ENCODE assay signal across 8 cellular contexts in genomic region chr7:66013938-66014337, GRCh38. TPM values are rescaled to one million over a fixed set of nuclear protein-coding genes. Genes with fewer than 3 reads are reported as not detected.
DNase-seq lines count a peak whose midpoint lies in the region; ATAC-seq and TF ChIP-seq lines count a peak whose summit lies in the region.

No MANE protein-coding gene starts in this region.

- peaks cover 2% of the 10 kb centered on the region for H3K4me1 Mint-ChIP-seq in brain
- H3K4me1 Mint-ChIP-seq in natural killer cell = no peaks in the 10 kb centered on the region

- no peaks in the 10 kb centered on the region for H3K4me1 ChIP-seq in liver (ENCODE audit: control insufficient read depth in 4 of 4, insufficient read depth in 4 of 4, low read length in 3 of 4)

- H3K36me3 Mint-ChIP-seq in brain (no peaks in the 10 kb centered on the region), natural killer cell (no peaks in the 10 kb centered on the region)

- no peak overlapping the region for H3K4me3 Mint-ChIP-seq in brain
- H3K4me3 Mint-ChIP-seq in natural killer cell = no peak overlapping the region

- H3K27ac ChIP-seq in liver (ENCODE audit: low read depth in 1 of 2, low read length in 2 of 2) = no peak overlapping the region

- CTCF ChIA-PET in BJ (lab: Yijun Ruan, JAX) = interaction anchor here (1.8 to 2.4 kb wide), 2 partner anchors 289 to 291 kb away, joined by 4 to 8 read pairs; no protein-coding TSS in a partner anchor

- peak; percentile 65 for TF ChIP-seq CTCF in BJ (IDR thresholded peaks at IDR 0.05; ENCODE audit: insufficient read depth, low read depth, low read length)
- peak; percentile 17 to 25 for TF ChIP-seq CTCF in brain (conservative IDR thresholded peaks at IDR 0.05)
- TF ChIP-seq CTCF in liver (IDR thresholded peaks at IDR 0.05; ENCODE audit: low read depth, low read length, missing input control) = peak; percentile 44
- no peak for TF ChIP-seq CTCF in natural killer cell (IDR thresholded peaks at IDR 0.05)

- no peak for ATAC-seq in natural killer cell

- H3K4me3 ChIP-seq in BJ (ENCODE audit: low read depth, low read length) (no peak overlapping the region), liver (ENCODE audit: low read depth in 1 of 3, low read length in 3 of 3) (no peak overlapping the region)

- no peak for DNase-seq in BJ (ENCODE audit: low read depth)
- DNase-seq in KBM-7 = peak; percentile 34
- no peak for DNase-seq in hippocampal formation (lab: John Stamatoyannopoulos, UW)
- no peak for DNase-seq in natural killer cell
- no peak for DNase-seq in activated CD4-positive, CD25-positive, alpha-beta regulatory T cell treated with anti-CD3 and anti-CD28 coated beads, Interleukin-2, amount 50 U/mL, for 72 hours
- no peak for DNase-seq in activated T-cell treated with anti-CD3 and anti-CD28 coated beads, Interleukin-2, amount 50 U/mL, for 48 hours

- H3K27me3 Mint-ChIP-seq in brain (peaks cover 7% of the 10 kb centered on the region), natural killer cell (ENCODE audit: low read depth in 2 of 2) (peaks cover 4 to 13% of the 10 kb centered on the region in 2 donors)

- H3K27ac Mint-ChIP-seq in brain = no peak overlapping the region
- no peak overlapping the region for H3K27ac Mint-ChIP-seq in natural killer cell

- H3K27me3 ChIP-seq in BJ (ENCODE audit: control insufficient read depth, insufficient read depth, low read length) (no peaks in the 10 kb centered on the region), liver (ENCODE audit: control insufficient read depth in 4 of 4, insufficient read depth in 4 of 4, low read length in 3 of 4) (no peaks in the 10 kb centered on the region)

- H3K9ac ChIP-seq in liver (ENCODE audit: low read depth in 1 of 2, low read length in 2 of 2) = peak overlapping the region in 1 of 2 donors; percentile 22

- POLR2A ChIA-PET in BJ (lab: Charles Lee) = no interaction called here

- H3K36me3 ChIP-seq in BJ (ENCODE audit: control insufficient read depth, insufficient read depth, low read length) (no peaks in the 10 kb centered on the region), liver (ENCODE audit: control insufficient read depth in 4 of 4, insufficient read depth in 3 of 4, low read depth in 1 of 4, low read length in 3 of 4) (no peaks in the 10 kb centered on the region)

- H3K9me3 ChIP-seq in liver (ENCODE audit: control insufficient read depth in 4 of 4, low read length in 3 of 4) = no peaks in the 10 kb centered on the region

- 65% methylated on average over 5 of the region's 5 CpGs for WGBS in liver

- intact Hi-C loops in natural killer cell (cut with micrococcal nuclease) = no loop called here

- in situ Hi-C loops in KBM-7 (cut with MboI; ENCODE audit: low pct_unique_long_range_greater_than_20kb, low sequenced_read_pairs) = no loop called here

- TF ChIP-seq RAD21 in liver (IDR thresholded peaks at IDR 0.05) = peak; percentile 79 to 90

- H3K9me3 Mint-ChIP-seq in brain (peaks cover 0 to 2% (median 0%) of the 10 kb centered on the region in 5 experiments), natural killer cell (no peaks in the 10 kb centered on the region)

TF ChIP-seq in liver, 16 proteins besides CTCF, POLR2A, EP300 and RAD21:
- TF ChIP-seq FOXA1 (IDR thresholded peaks at IDR 0.05) (no peak), GABPA (IDR thresholded peaks at IDR 0.05 in 1 of 2, conservative IDR thresholded peaks at IDR 0.05 in 1 of 2) (no peak)

RNA-seq across cellular contexts. Expression of gene GUSB, which starts 31.9 kb away (rescaled TPM):
- polyA plus RNA-seq in BJ (2011; rRNA removed) = 32.5 and 67.8 TPM in 2 replicates
- 12.1 and 20.4 TPM in 2 replicates for polyA minus RNA-seq in BJ (2011; rRNA and poly(A)+ RNA removed)
- 74.2 TPM for polyA plus RNA-seq in brain (ENCODE audit: insufficient read depth, low read depth, low replicate concordance)
- total RNA-seq in liver = 10 to 100 TPM; 45.2 to 45.7 TPM
- polyA plus RNA-seq in liver = 10 to 100 TPM; 60.4 to 94.7 TPM
- total RNA-seq in natural killer cell = 10 to 100 TPM; 68.8 to 94.5 (median 85.7) TPM
